ENCODE assay signal across 8 cellular contexts in genomic region chr4:81854406-81854805, GRCh38.
"Had no signal": no experiment of that assay in that cellular context is flagged by ENCODE, and none has a peak within 500 bp of the region (broad histone marks: within the 10 kb centered on the region; RNA-seq: fewer than 3 reads in every experiment).

No MANE protein-coding gene starts in this region.

- DNase-seq: GDM1, GF-D8 had no signal

- ATAC-seq: GM12878 had no signal

- H3K4me3 ChIP-seq: GM12878 had no signal

- FAIRE-seq: G401.6, GM12878, GM12891, GM12892, GM18507, GM19239 had no signal
